19 cellular contexts compared by ENCODE assay signal in genomic region chr2:18045230-18045629, GRCh38.
DNase-seq lines count a peak whose midpoint lies in the region; TF ChIP-seq lines count a peak whose summit lies in the region.
"Had no signal": no experiment of that assay in that cellular context is flagged by ENCODE, and none has a peak within 500 bp of the region (broad histone marks: within the 10 kb centered on the region; RNA-seq: fewer than 3 reads in every experiment).

No MANE protein-coding gene starts in this region.

- POLR2A ChIA-PET in Caco-2 (lab: Charles Lee) = no interaction called here

- no peak overlapping the region for H3K4me3 Mint-ChIP-seq in Caco-2 (ENCODE audit: unreplicated experiment)
- H3K4me3 Mint-ChIP-seq: CD14-positive monocyte, IgD-negative memory B cell had no signal

- no TSS peak for BruUV-seq in Caco-2 (replicated peaks; lab: Mats Ljungman, UMichigan)

- H3K4me1 ChIP-seq in Caco-2 = no peaks in the 10 kb centered on the region
- H3K4me1 ChIP-seq: Peyer's patch had no signal

- no peaks in the 10 kb centered on the region; the same call in 1 of the 2 replicates for H3K9me3 ChIP-seq in Caco-2
- H3K9me3 ChIP-seq: HAP-1, Peyer's patch had no signal

- no peaks in the 10 kb centered on the region for H3K36me3 ChIP-seq in Caco-2 (ENCODE audit: control insufficient read depth, insufficient read depth, low read length)
- H3K36me3 ChIP-seq: HAP-1, Peyer's patch had no signal

- H3K27me3 ChIP-seq in Caco-2 (replicated peaks; ENCODE audit: control insufficient read depth, insufficient read depth, low read length) = no peaks in the 10 kb centered on the region
- H3K27me3 ChIP-seq: Peyer's patch had no signal

- CTCF ChIA-PET in Caco-2 (lab: Charles Lee) = no interaction called here

- H3K27me3 Mint-ChIP-seq in Caco-2 (ENCODE audit: insufficient read depth, unreplicated experiment) = peaks cover 6% of the 10 kb centered on the region

- no peak overlapping the region for H3K4me3 ChIP-seq in AG09309 (ENCODE audit: control insufficient read depth, low read depth, low read length)
- no peak overlapping the region for H3K4me3 ChIP-seq in Caco-2 (ENCODE audit: low read depth, low read length)
- H3K4me3 ChIP-seq: GM12878, HAP-1, Peyer's patch had no signal

- H3K4me1 Mint-ChIP-seq in Caco-2 (ENCODE audit: low read depth, unreplicated experiment) = peaks cover 8% of the 10 kb centered on the region
- H3K4me1 Mint-ChIP-seq: CD14-positive monocyte, IgD-negative memory B cell had no signal

- H3K36me3 Mint-ChIP-seq in Caco-2 (ENCODE audit: insufficient read depth, unreplicated experiment) = no peaks in the 10 kb centered on the region
- H3K36me3 Mint-ChIP-seq: CD14-positive monocyte, IgD-negative memory B cell had no signal

- H3K9me3 Mint-ChIP-seq in Caco-2 (ENCODE audit: unreplicated experiment) = peaks cover 11% of the 10 kb centered on the region

- peak; percentile 2 for DNase-seq in AG09309 (ENCODE audit: low read depth)
- peak; percentile 26 for DNase-seq in M059J (ENCODE audit: low read depth)
- peak; percentile 65 for DNase-seq in amniotic epithelial cell (ENCODE audit: low read depth)
- peak; percentile 12 for DNase-seq in left kidney (ENCODE audit: low read depth, low spot score)
- DNase-seq in kidney tubule cell (ENCODE audit: low spot score) = no peak
- no peak for DNase-seq in mucosa of gallbladder (ENCODE audit: low spot score)
- DNase-seq in Caco-2 = no peak
- DNase-seq in dermis blood vessel endothelial cell = no peak
- DNase-seq: COR-L47, NCI-H1092 treated with DMSO at 0.1 percent for 48 hours, NCI-H187, NCI-H446 treated with DMSO at 0.1 percent for 48 hours, NCI-H774, Peyer's patch, SIG-M5 had no signal

- intact Hi-C loops in Caco-2 (cut with micrococcal nuclease; ENCODE audit: unreplicated experiment) = no loop called here

- H3K27ac Mint-ChIP-seq in Caco-2 (ENCODE audit: unreplicated experiment) = no peak overlapping the region
- H3K27ac Mint-ChIP-seq: CD14-positive monocyte, IgD-negative memory B cell had no signal

- TF ChIP-seq CTCF in AG09309 (IDR thresholded peaks at IDR 0.05; ENCODE audit: control insufficient read depth, insufficient read depth, low read depth, low read length, missing control alignments) = no peak
- TF ChIP-seq CTCF in Caco-2 (IDR thresholded peaks at IDR 0.05; ENCODE audit: insufficient read depth in 1 of 2, low read depth in 1 of 2, low read length in 1 of 2, severe bottlenecking in 1 of 2, unreplicated experiment in 1 of 2) = no peak

Comparison
In these comparisons a context has a peak if more than half of its experiments do, and no peak if none do; other contexts are left out.
1. DNase-seq: peak in AG09309 (single experiment), M059J (single experiment), amniotic epithelial cell (single experiment) and left kidney (single experiment); none in kidney tubule cell (single experiment), mucosa of gallbladder (single experiment), Caco-2 (0 of 2) and dermis blood vessel endothelial cell (single experiment).